14 cellular contexts compared by ENCODE assay signal in the genomic region with DNA sequence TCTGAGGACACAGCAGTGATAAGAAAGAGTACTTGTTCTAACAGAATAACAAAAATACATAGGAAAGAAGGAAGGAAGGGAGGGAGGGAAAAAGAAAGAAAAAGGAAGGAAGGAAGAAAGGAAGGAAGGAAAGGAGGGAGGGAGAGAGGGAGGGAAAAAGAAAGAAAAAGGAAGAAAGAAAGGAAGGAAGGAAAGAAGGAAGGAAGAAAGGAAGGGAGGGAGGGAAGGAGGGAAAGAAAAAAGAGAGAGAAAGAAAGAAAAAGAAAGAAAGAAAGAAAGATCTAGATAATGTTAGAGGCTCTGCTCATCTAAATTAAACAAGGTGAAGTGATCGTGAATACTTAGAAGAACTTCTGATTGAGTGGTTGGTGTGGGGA. TPM values are rescaled to one million over a fixed set of nuclear protein-coding genes. Genes with fewer than 3 reads are reported as not detected.
DNase-seq lines count a peak whose midpoint lies in the region; ATAC-seq, FAIRE-seq and TF ChIP-seq lines count a peak whose summit lies in the region.
"Had no signal": no experiment of that assay in that cellular context is flagged by ENCODE, and none has a peak within 500 bp of the region (broad histone marks: within the 10 kb centered on the region; RNA-seq: fewer than 3 reads in every experiment).

No MANE protein-coding gene starts in this region.

- intact Hi-C loops in CD14-positive monocyte (cut with micrococcal nuclease) = no loop called here
- intact Hi-C loops in dorsolateral prefrontal cortex (cut with DNase I) = no loop called here

- H3K4me3 ChIP-seq in keratinocyte (ENCODE audit: control insufficient read depth in 2 of 3, extremely low read depth in 1 of 3, insufficient read depth in 2 of 3, low read depth in 1 of 3, low read length in 3 of 3) (no peak overlapping the region), smooth muscle cell (no peak overlapping the region), dorsolateral prefrontal cortex (no peak overlapping the region)

- H3K27me3 Mint-ChIP-seq in CD14-positive monocyte (ENCODE audit: low read depth in 3 of 3) (peaks cover 0 to 1% (median 0%) of the 10 kb centered on the region in 3 donors), T-helper 17 cell (peaks cover 5% of the 10 kb centered on the region)

- H3K9ac ChIP-seq in keratinocyte (ENCODE audit: control insufficient read depth, extremely low read depth, insufficient read depth, low read length) = peak overlapping the region; percentile 73
- peak overlapping the region; percentile 90 for H3K9ac ChIP-seq in smooth muscle cell (ENCODE audit: low read depth)

- H3K27ac Mint-ChIP-seq in CD14-positive monocyte = peak overlapping the region; percentile 97 to 100 (median 99)
- peak overlapping the region; percentile 48 for H3K27ac Mint-ChIP-seq in T-helper 17 cell

- H3K9me3 ChIP-seq in T-helper 17 cell (ENCODE audit: control insufficient read depth, low read length, poor library complexity, severe bottlenecking) = no peaks in the 10 kb centered on the region
- H3K9me3 ChIP-seq in keratinocyte (ENCODE audit: control insufficient read depth, low read depth, low read length) = no peaks in the 10 kb centered on the region
- H3K9me3 ChIP-seq in smooth muscle cell (replicated peaks; ENCODE audit: low read depth) = no peaks in the 10 kb centered on the region

- peaks cover 4% of the 10 kb centered on the region for H3F3A ChIP-seq in smooth muscle cell (ENCODE audit: low read depth)

- peak overlapping the region; percentile 78 for H3K27ac ChIP-seq in keratinocyte (ENCODE audit: control insufficient read depth, insufficient read depth, low read length)
- peak overlapping the region; percentile 98 for H3K27ac ChIP-seq in smooth muscle cell (ENCODE audit: low read depth)
- peak overlapping the region in 17 of 59 donors; percentile 2 to 72 (median 48) for H3K27ac ChIP-seq in dorsolateral prefrontal cortex

- H3K79me2 ChIP-seq in keratinocyte (ENCODE audit: control insufficient read depth, insufficient read depth, low read length) (no peaks in the 10 kb centered on the region), smooth muscle cell (ENCODE audit: low read depth) (no peaks in the 10 kb centered on the region)

- TF ChIP-seq CTCF in CD14-positive monocyte (IDR thresholded peaks at IDR 0.05) (no peak), keratinocyte (optimal IDR thresholded peaks at IDR 0.05 in 1 of 3, IDR thresholded peaks at IDR 0.05 in 1 of 3, conservative IDR thresholded peaks at IDR 0.05 in 1 of 3; ENCODE audit: extremely low read depth in 1 of 3, insufficient read depth in 2 of 3, low read length in 3 of 3) (no peak), smooth muscle cell (IDR thresholded peaks at IDR 0.05; ENCODE audit: borderline replicate concordance, insufficient read depth, poor library complexity, severe bottlenecking) (no peak), dorsolateral prefrontal cortex (IDR thresholded peaks at IDR 0.05 in 54 of 56, conservative IDR thresholded peaks at IDR 0.05 in 2 of 56; ENCODE audit: low read depth in 1 of 56, partially characterized antibody in 56 of 56) (no peak)

- peak overlapping the region; percentile 61 for H2AFZ ChIP-seq in keratinocyte (ENCODE audit: control insufficient read depth, low read length)
- peak overlapping the region; percentile 23 for H2AFZ ChIP-seq in smooth muscle cell (ENCODE audit: low read depth)

- H3K4me2 ChIP-seq in keratinocyte (ENCODE audit: control insufficient read depth, extremely low read depth, insufficient read depth, low read depth, low read length) (peak overlapping the region; percentile 54), smooth muscle cell (peak overlapping the region; percentile 53)

- H3K4me1 Mint-ChIP-seq in CD14-positive monocyte = peaks cover 37% of the 10 kb centered on the region
- peaks cover 17% of the 10 kb centered on the region for H3K4me1 Mint-ChIP-seq in T-helper 17 cell

- H3K27me3 ChIP-seq in keratinocyte (ENCODE audit: control insufficient read depth, extremely low read depth, insufficient read depth, low read length) (no peaks in the 10 kb centered on the region), smooth muscle cell (ENCODE audit: low read depth) (no peaks in the 10 kb centered on the region), dorsolateral prefrontal cortex (no peaks in the 10 kb centered on the region)

- H3K4me1 ChIP-seq in keratinocyte (ENCODE audit: control insufficient read depth, extremely low read depth, insufficient read depth, low read length) (peaks cover 11% of the 10 kb centered on the region), smooth muscle cell (ENCODE audit: low read depth) (peaks cover 3% of the 10 kb centered on the region)

- 96% methylated on average over 1 of the region's 1 CpG for WGBS in smooth muscle cell (ENCODE audit: low lambda C conversion rate)

- ATAC-seq in T-helper 17 cell = no peak
- ATAC-seq: HCT116 had no signal

- peaks cover 2 to 3% of the 10 kb centered on the region in 2 donors for H3K36me3 Mint-ChIP-seq in CD14-positive monocyte
- no peaks in the 10 kb centered on the region for H3K36me3 Mint-ChIP-seq in T-helper 17 cell (ENCODE audit: low read depth)

- no peak for DNase-seq in CD14-positive monocyte (ENCODE audit: low spot score)
- no peak for DNase-seq in T-helper 17 cell
- DNase-seq in keratinocyte (ENCODE audit: low read depth, low spot score) = no peak
- no peak for DNase-seq in smooth muscle cell (lab: John Stamatoyannopoulos, UW; ENCODE audit: unreplicated experiment)
- DNase-seq in GM19239 (ENCODE audit: insufficient read length, low spot score) = no peak
- DNase-seq in dorsolateral prefrontal cortex = no peak
- no peak for DNase-seq in NCI-H2081 treated with DMSO at 0.1 percent for 48 hours (lab: John Stamatoyannopoulos, UW)
- DNase-seq in HUDEP-2 (lab: John Stamatoyannopoulos, UW; ENCODE audit: unreplicated experiment in 76 of 76) = no peak
- DNase-seq: activated gamma-delta T cell; COR-L47; SHP77 treated with DMSO at 0.1 percent for 48 hours; stimulated activated CD4-positive, alpha-beta T cell treated with anti-CD3 and anti-CD28 coated beads, Interleukin-2, amount 100 ng/mL, for 24 hours had no signal

- H3K36me3 ChIP-seq in keratinocyte (ENCODE audit: control insufficient read depth in 2 of 2, extremely low read depth in 1 of 2, insufficient read depth in 2 of 2, low read length in 2 of 2) (no peaks in the 10 kb centered on the region), smooth muscle cell (ENCODE audit: low read depth) (no peaks in the 10 kb centered on the region)

- dilution Hi-C loops in keratinocyte (cut with MboI; ENCODE audit: extremely low pct_ligation_motif_present, low sequenced_read_pairs) = no loop called here

- H3K4me3 Mint-ChIP-seq in CD14-positive monocyte (peak overlapping the region in 1 of 2 donors; percentile 65), T-helper 17 cell (no peak overlapping the region)

- no peaks in the 10 kb centered on the region for H3K9me1 ChIP-seq in keratinocyte (ENCODE audit: control insufficient read depth, extremely low read depth, insufficient read depth, low read length)

- FAIRE-seq in keratinocyte (lab: Jason Lieb, UNC) (peak; percentile 5), GM19239 (lab: Jason Lieb, UNC) (no peak)
- FAIRE-seq: colon had no signal

- H4K20me1 ChIP-seq in keratinocyte (ENCODE audit: control insufficient read depth, extremely low read depth, insufficient read depth, low read length) = no peaks in the 10 kb centered on the region
- H4K20me1 ChIP-seq in smooth muscle cell (ENCODE audit: low read depth) = no peaks in the 10 kb centered on the region

- H3K9me3 Mint-ChIP-seq in CD14-positive monocyte = peaks cover 0 to 3% (median 0%) of the 10 kb centered on the region in 7 donors

RNA-seq across cellular contexts. Expression of a gene that starts 29.8 kb away (rescaled TPM):
- polyA plus RNA-seq in CD14-positive monocyte (1,000 to 10,000 TPM; 1,963 to 3,954 TPM), keratinocyte (10.4 to 303 TPM (median 174 TPM) in 3 replicates), smooth muscle cell (656 and 995 TPM in 2 replicates)
- total RNA-seq in T-helper 17 cell (1,000 to 10,000 TPM; 1,522 to 2,429 TPM), smooth muscle cell (751 and 817 TPM in 2 replicates), dorsolateral prefrontal cortex (100 to 1,000 TPM in 26 of 120 experiments, 10 to 100 TPM in 94; 25.5 to 228 (median 63.6) TPM)
- polyA plus RNA-seq in keratinocyte (2011; ENCODE audit: low read depth) = 68.7 TPM
- polyA plus RNA-seq in keratinocyte (2011; cell fraction: cytosol; rRNA removed) = 98.5 and 108 TPM in 2 replicates
- polyA plus RNA-seq in keratinocyte (2011; cell fraction: nucleus; rRNA removed) = 553 and 700 TPM in 2 replicates
- polyA plus RNA-seq in keratinocyte (2012; ENCODE audit: low replicate concordance) = 7.0 and 200 TPM in 2 replicates
- 17.6 to 194 TPM (median 125 TPM) in 3 replicates for polyA minus RNA-seq in keratinocyte
- 131 TPM for polyA minus RNA-seq in keratinocyte (2011; cell fraction: cytosol; rRNA and poly(A)+ RNA removed)
- polyA minus RNA-seq in keratinocyte (2011; cell fraction: nucleus; rRNA and poly(A)+ RNA removed) = 374 and 410 TPM in 2 replicates
